1 cellular context compared by ENCODE assay signal in the genomic region with DNA sequence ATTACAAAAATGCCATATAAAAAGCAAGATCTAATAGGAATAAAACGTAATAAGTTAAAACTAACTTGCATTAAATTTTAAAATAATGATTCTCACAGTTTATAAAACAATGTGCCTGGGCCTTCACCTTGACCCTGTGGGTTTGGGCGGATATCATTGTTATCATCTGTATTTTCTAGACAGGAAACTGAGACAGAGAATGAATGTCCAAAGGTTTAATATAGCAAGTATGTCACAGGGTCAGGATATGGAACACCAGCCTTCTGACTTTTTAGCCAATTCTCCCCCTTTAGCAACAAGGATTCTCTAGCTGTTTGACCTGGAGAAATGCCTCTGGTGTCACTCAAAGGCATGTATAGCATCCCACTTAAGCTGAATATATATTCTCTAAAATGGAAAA.
TF ChIP-seq lines count a peak whose summit lies in the region.

No MANE protein-coding gene starts in this region.

TF ChIP-seq in HepG2, 621 proteins besides CTCF, POLR2A, EP300 and RAD21 (continued from another document):
- TF ChIP-seq ZNF713 (CRISPR knock-in tag; IDR thresholded peaks at IDR 0.05) (no peak), ZNF17 (CRISPR knock-in tag; IDR thresholded peaks at IDR 0.05) (no peak), ATM (IDR thresholded peaks at IDR 0.05; ENCODE audit: borderline replicate concordance) (no peak), SP140L (CRISPR knock-in tag; IDR thresholded peaks at IDR 0.05; ENCODE audit: borderline replicate concordance) (no peak), ZNF543 (CRISPR knock-in tag; IDR thresholded peaks at IDR 0.05) (no peak), ZNF619 (CRISPR knock-in tag; IDR thresholded peaks at IDR 0.05) (no peak)
